ENCODE assay signal across 8 cellular contexts in the genomic region with DNA sequence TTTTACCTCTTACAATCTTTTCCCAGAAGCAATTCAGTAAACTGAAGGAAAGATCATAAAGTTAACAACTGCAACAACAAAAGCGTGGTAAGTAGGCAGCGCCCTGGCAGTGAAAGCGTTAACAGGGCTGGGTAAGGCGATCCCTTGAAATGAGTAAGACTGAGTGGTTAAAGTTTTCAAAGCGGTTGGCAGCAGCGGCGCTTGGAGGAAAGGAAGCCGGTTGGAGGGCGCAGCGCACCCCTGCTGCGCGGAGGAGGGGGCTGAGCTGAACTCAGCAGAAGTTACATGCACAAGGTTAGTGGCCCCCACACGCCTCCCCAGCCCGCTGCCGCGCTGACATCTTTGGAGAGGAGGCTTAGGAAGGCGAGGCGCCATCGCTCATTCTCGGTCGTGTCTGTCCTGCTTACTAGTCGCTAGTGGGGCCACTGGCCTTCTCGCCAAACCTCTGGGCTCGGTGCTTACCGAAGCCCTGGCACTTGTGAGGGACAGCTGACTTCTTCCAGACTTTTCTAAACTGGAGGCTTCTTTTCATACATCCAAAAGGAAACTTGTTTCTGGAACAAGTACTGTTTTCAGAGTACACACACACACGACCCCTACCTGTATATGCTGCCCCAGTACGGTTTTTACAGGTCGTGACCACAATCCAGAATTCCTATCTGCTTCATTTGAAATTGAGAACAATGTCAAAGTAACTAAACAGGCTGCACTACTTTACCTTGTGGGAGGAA. TPM values are rescaled to one million over a fixed set of nuclear protein-coding genes. Genes with fewer than 3 reads are reported as not detected.
DNase-seq lines count a peak whose midpoint lies in the region; ATAC-seq and TF ChIP-seq lines count a peak whose summit lies in the region.

Gene SH3RF2, plus strand, starts transcription at position 178 of the 731 bp plus-strand sequence. CDS start 1,351 bp downstream, outside the sequence.

- H3K27me3 Mint-ChIP-seq in activated naive CD4-positive, alpha-beta T cell treated with anti-CD3 and anti-CD28 coated beads for 36 hours (ENCODE audit: low read depth): peaks cover 44% of the 10 kb centered on the region

- H3K4me3 Mint-ChIP-seq in activated naive CD4-positive, alpha-beta T cell treated with anti-CD3 and anti-CD28 coated beads for 36 hours: no peak within 1 kb of the TSS

- no peaks in the 10 kb centered on the region for H3K27me3 ChIP-seq in muscle layer of colon (ENCODE audit: control insufficient read depth in 1 of 2, insufficient read depth in 2 of 2, low read length in 2 of 2)
- H3K27me3 ChIP-seq in MM.1S (replicated peaks; ENCODE audit: insufficient read depth, low read length): no peaks in the 10 kb centered on the region

- H3K4me2 ChIP-seq in MM.1S (ENCODE audit: low read depth, low read length): no peak within 1 kb of the TSS; the same call in 1 of the 2 replicates

- H3K27ac ChIP-seq in muscle layer of colon (ENCODE audit: low read depth, low read length) (no peak within 1 kb of the TSS), MM.1S (ENCODE audit: low read length) (no peak within 1 kb of the TSS)

- TF ChIP-seq CTCF in epithelial cell of proximal tubule (conservative IDR thresholded peaks at IDR 0.05; ENCODE audit: low read depth, low read length) (no peak), MM.1S (IDR thresholded peaks at IDR 0.05; ENCODE audit: low read length) (no peak)

- H3K9ac ChIP-seq in muscle layer of colon (ENCODE audit: low read length): no peak within 1 kb of the TSS
- H3K9ac ChIP-seq in MM.1S (ENCODE audit: low read length): no peak within 1 kb of the TSS

- H3K27ac Mint-ChIP-seq in activated naive CD4-positive, alpha-beta T cell treated with anti-CD3 and anti-CD28 coated beads for 36 hours: no peak within 1 kb of the TSS

- DNase-seq in activated naive CD4-positive, alpha-beta T cell treated with anti-CD3 and anti-CD28 coated beads for 36 hours: peak; percentile 34
- DNase-seq in activated naive CD4-positive, alpha-beta T cell (lab: John Stamatoyannopoulos, UW): no peak
- DNase-seq in T-helper 2 cell (peak in 4 of 5 experiments; percentile 4 to 89 (median 12)), epithelial cell of proximal tubule (ENCODE audit: low read depth) (peak; percentile 57), ureter (ENCODE audit: low spot score) (peak; percentile 45), MM.1S (no peak)

- no peaks in the 10 kb centered on the region for H4K20me1 ChIP-seq in MM.1S (ENCODE audit: insufficient read depth, low read length)

- intact Hi-C loops in activated naive CD4-positive, alpha-beta T cell treated with anti-CD3 and anti-CD28 coated beads for 36 hours (cut with micrococcal nuclease): loop anchor here (1.0 kb wide), 1 partner anchor 10 kb away; no protein-coding TSS in a partner anchor

- H3K4me3 ChIP-seq in epithelial cell of proximal tubule (ENCODE audit: low read depth, low read length) (peak within 1 kb of the TSS; percentile 82), muscle layer of colon (ENCODE audit: low read depth in 1 of 2, low read length in 2 of 2) (peak within 1 kb of the TSS; percentile 21 to 56), MM.1S (ENCODE audit: low read length) (no peak within 1 kb of the TSS)

- CTCF ChIA-PET in activated naive CD4-positive, alpha-beta T cell treated with anti-CD3 and anti-CD28 coated beads for 36 hours (lab: Charles Lee): no interaction called here

- no peak within 1 kb of the TSS for H2AFZ ChIP-seq in MM.1S (ENCODE audit: low read length)

- no peaks in the 10 kb centered on the region for H3K36me3 Mint-ChIP-seq in activated naive CD4-positive, alpha-beta T cell treated with anti-CD3 and anti-CD28 coated beads for 36 hours (ENCODE audit: low read depth)

- ATAC-seq in HG03175 (IDR thresholded peaks at IDR 0.05; ENCODE audit: unreplicated experiment): no peak

- H3K9me3 Mint-ChIP-seq in activated naive CD4-positive, alpha-beta T cell treated with anti-CD3 and anti-CD28 coated beads for 36 hours: no peaks in the 10 kb centered on the region

- no peaks in the 10 kb centered on the region for H3K9me2 ChIP-seq in MM.1S (replicated peaks; ENCODE audit: insufficient read depth, low read length)

- H3K4me1 ChIP-seq in muscle layer of colon (ENCODE audit: insufficient read depth, low read length): peaks cover 6% of the 10 kb centered on the region
- peaks cover 9% of the 10 kb centered on the region for H3K4me1 ChIP-seq in MM.1S (ENCODE audit: low read length)

- H3K79me2 ChIP-seq in MM.1S (ENCODE audit: low read length): no peaks in the 10 kb centered on the region

- H3K36me3 ChIP-seq in muscle layer of colon (ENCODE audit: insufficient read depth, low read length): no peaks in the 10 kb centered on the region
- H3K36me3 ChIP-seq in MM.1S (replicated peaks; ENCODE audit: insufficient read depth, low read length): no peaks in the 10 kb centered on the region

- no peaks in the 10 kb centered on the region for H3K9me3 ChIP-seq in muscle layer of colon (ENCODE audit: low read length)
- no peaks in the 10 kb centered on the region for H3K9me3 ChIP-seq in MM.1S (replicated peaks; ENCODE audit: insufficient read depth, low read length)

- H3K4me1 Mint-ChIP-seq in activated naive CD4-positive, alpha-beta T cell treated with anti-CD3 and anti-CD28 coated beads for 36 hours (ENCODE audit: low read depth): peaks cover 16% of the 10 kb centered on the region

- no peaks in the 10 kb centered on the region for H3F3A ChIP-seq in MM.1S (ENCODE audit: insufficient read depth, low read length)

RNA-seq across cellular contexts. Expression of gene SH3RF2, which starts in this region (rescaled TPM):
- total RNA-seq in activated naive CD4-positive, alpha-beta T cell treated with anti-CD3 and anti-CD28 coated beads for 36 hours: not detected
- 12.0 and 16.3 TPM in 2 replicates for total RNA-seq in epithelial cell of proximal tubule
- 9.5 TPM for total RNA-seq in ureter

Comparison
In these comparisons a context has a peak if more than half of its experiments do, and no peak if none do; other contexts are left out.
1. RNA of gene SH3RF2 (total RNA-seq): 12.0 to 16.3 TPM in epithelial cell of proximal tubule and 9.5 TPM in ureter (single experiment); not detected in activated naive CD4-positive, alpha-beta T cell treated with anti-CD3 and anti-CD28 coated beads for 36 hours; every median in the first group is over 10 times any median in the second.
2. Peak in DNase-seq in activated naive CD4-positive, alpha-beta T cell treated with anti-CD3 and anti-CD28 coated beads for 36 hours; RNA of the gene not detected or under 1 TPM.
3. DNase-seq: peak in T-helper 2 cell (4 of 5), epithelial cell of proximal tubule (single experiment) and ureter (single experiment); none in activated naive CD4-positive, alpha-beta T cell (0 of 4) and MM.1S (single experiment).